In the genomic region with DNA sequence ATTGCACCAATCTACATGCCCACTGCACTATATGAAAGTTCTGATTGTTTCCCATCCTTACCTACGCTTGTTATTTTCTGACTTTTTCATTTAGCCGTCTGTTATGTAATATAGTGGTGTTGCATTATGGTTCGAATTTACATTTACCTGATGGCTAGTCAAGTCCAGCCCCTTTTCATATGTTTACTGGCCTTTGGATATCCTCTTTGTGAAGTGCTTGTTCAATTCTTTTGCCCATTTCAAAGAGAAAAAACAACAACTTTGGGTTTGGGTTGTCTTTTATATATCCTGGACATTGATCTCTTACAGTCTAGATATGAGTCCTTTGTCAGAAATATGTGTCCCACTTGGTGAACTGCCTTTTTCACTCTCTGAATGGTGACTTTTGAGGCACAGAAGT, we compare ENCODE assay signal across 40 cellular contexts. TPM values are rescaled to one million over a fixed set of nuclear protein-coding genes. Genes with fewer than 3 reads are reported as not detected.
"Had no signal": no experiment of that assay in that cellular context is flagged by ENCODE, and none has a peak within 500 bp of the region (broad histone marks: within the 10 kb centered on the region; RNA-seq: fewer than 3 reads in every experiment).

No MANE protein-coding gene starts in this region.

- FAIRE-seq: astrocyte, bronchial epithelial cell had no signal

- H3K9me3 ChIP-seq: adrenal gland, ascending aorta, body of pancreas, breast epithelium had no signal

- ATAC-seq: activated naive CD4-positive, alpha-beta T cell treated with anti-CD3 and anti-CD28 coated beads, Interleukin-2, amount 50 U/mL, for 72 hours; activated naive CD8-positive, alpha-beta T cell treated with anti-CD3 and anti-CD28 coated beads, Interleukin-2, amount 50 U/mL, for 24 hours; activated T-cell treated with anti-CD3 and anti-CD28 coated beads, Interleukin-2, amount 50 U/mL, for 4 hours; activated T-cell treated with anti-CD3 and anti-CD28 coated beads, Interleukin-2, amount 50 U/mL, for 72 hours; activated T-helper 17 cell treated with anti-CD3 and anti-CD28 coated beads, Interleukin-2, amount 50 U/mL, for 72 hours; body of pancreas had no signal

- H3K36me3 Mint-ChIP-seq: activated naive CD4-positive, alpha-beta T cell treated with anti-CD3 and anti-CD28 coated beads, Interleukin-2, amount 10 ng/mL, durations not matched to agents 7 days and 5 days; activated naive CD4-positive, alpha-beta T cell treated with anti-CD3 and anti-CD28 coated beads, Interleukin-2, amount 50 U/mL, for 24 hours; activated naive CD4-positive, alpha-beta T cell treated with anti-CD3 and anti-CD28 coated beads, Interleukin-2, amount 50 U/mL, for 72 hours; activated naive CD8-positive, alpha-beta T cell; activated naive CD8-positive, alpha-beta T cell treated with anti-CD3 and anti-CD28 coated beads for 36 hours; activated naive CD8-positive, alpha-beta T cell treated with anti-CD3 and anti-CD28 coated beads, Interleukin-2, amount 10 ng/mL, durations not matched to agents 7 days and 5 days had no signal

- H3K4me3 Mint-ChIP-seq: activated naive CD4-positive, alpha-beta T cell treated with anti-CD3 and anti-CD28 coated beads for 36 hours; activated naive CD4-positive, alpha-beta T cell treated with anti-CD3 and anti-CD28 coated beads, Interleukin-2, amount 10 ng/mL, durations not matched to agents 7 days and 5 days; activated naive CD4-positive, alpha-beta T cell treated with anti-CD3 and anti-CD28 coated beads, Interleukin-2, amount 50 U/mL, for 24 hours; activated naive CD8-positive, alpha-beta T cell; activated naive CD8-positive, alpha-beta T cell treated with anti-CD3 and anti-CD28 coated beads for 36 hours; activated naive CD8-positive, alpha-beta T cell treated with anti-CD3 and anti-CD28 coated beads, Interleukin-2, amount 10 ng/mL, durations not matched to agents 7 days and 5 days; activated naive CD8-positive, alpha-beta T cell treated with anti-CD3 and anti-CD28 coated beads, Interleukin-2, amount 50 U/mL, for 24 hours; activated T-cell treated with anti-CD3 and anti-CD28 coated beads, Interleukin-2, amount 50 U/mL, for 24 hours; activated T-cell treated with anti-CD3 and anti-CD28 coated beads, Interleukin-2, amount 50 U/mL, for 4 hours; activated T-cell treated with anti-CD3 and anti-CD28 coated beads, Interleukin-2, amount 50 U/mL, for 72 hours; activated T-helper 1 cell treated with anti-CD3 and anti-CD28 coated beads, Interleukin-12 subunit alpha, Interleukin-12 subunit beta, Interleukin-2, Interleukin-4 antibody, amounts not matched to agents 30 ng/mL and 10 ng/mL and 1 ng/mL, durations not matched to agents 14 hours and 24 hours and 36 hours; activated T-helper 17 cell treated with anti-CD3 and anti-CD28 coated beads, Interleukin-2, amount 50 U/mL, for 72 hours; brain; central memory CD8-positive, alpha-beta T cell had no signal

- H3K27ac Mint-ChIP-seq: activated naive CD4-positive, alpha-beta T cell treated with anti-CD3 and anti-CD28 coated beads for 36 hours; activated naive CD4-positive, alpha-beta T cell treated with anti-CD3 and anti-CD28 coated beads, Interleukin-2, amount 10 ng/mL, durations not matched to agents 7 days and 5 days; activated naive CD4-positive, alpha-beta T cell treated with anti-CD3 and anti-CD28 coated beads, Interleukin-2, amount 50 U/mL, for 24 hours; activated naive CD4-positive, alpha-beta T cell treated with anti-CD3 and anti-CD28 coated beads, Interleukin-2, amount 50 U/mL, for 72 hours; activated naive CD8-positive, alpha-beta T cell; activated naive CD8-positive, alpha-beta T cell treated with anti-CD3 and anti-CD28 coated beads for 36 hours; activated naive CD8-positive, alpha-beta T cell treated with anti-CD3 and anti-CD28 coated beads, Interleukin-2, amount 10 ng/mL, durations not matched to agents 7 days and 5 days; activated naive CD8-positive, alpha-beta T cell treated with anti-CD3 and anti-CD28 coated beads, Interleukin-2, amount 50 U/mL, for 24 hours; activated T-cell treated with anti-CD3 and anti-CD28 coated beads, Interleukin-2, amount 50 U/mL, for 24 hours; activated T-cell treated with anti-CD3 and anti-CD28 coated beads, Interleukin-2, amount 50 U/mL, for 72 hours; activated T-helper 1 cell treated with anti-CD3 and anti-CD28 coated beads, Interleukin-12 subunit alpha, Interleukin-12 subunit beta, Interleukin-2, Interleukin-4 antibody, amounts not matched to agents 30 ng/mL and 10 ng/mL and 1 ng/mL, durations not matched to agents 14 hours and 24 hours and 36 hours; activated T-helper 17 cell treated with anti-CD3 and anti-CD28 coated beads, Interleukin-2, amount 50 U/mL, for 72 hours; activated T-helper 2 cell treated with anti-CD3 and anti-CD28 coated beads, Interferon-gamma antibody, Interleukin-2, Interleukin-4, amounts not matched to agents 10 μg/mL and 5 μg/mL and 100 μg/mL, durations not matched to agents 14 hours and 24 hours and 36 hours; brain had no signal

- DNase-seq: activated effector memory CD4-positive, alpha-beta T cell treated with anti-CD3 and anti-CD28 coated beads, Interleukin-2, amount 50 U/mL, for 16 hours; activated effector memory CD4-positive, alpha-beta T cell treated with Interleukin-2 at 50 U/mL for 16 hours; activated gamma-delta T cell; activated gamma-delta T cell treated with Interleukin-2 at 50 U/mL for 16 hours; activated naive CD4-positive, alpha-beta T cell; activated naive CD4-positive, alpha-beta T cell treated with anti-CD3 and anti-CD28 coated beads for 36 hours; activated naive CD4-positive, alpha-beta T cell treated with anti-CD3 and anti-CD28 coated beads, Interleukin-2, amount 10 ng/mL, durations not matched to agents 7 days and 5 days; activated naive CD4-positive, alpha-beta T cell treated with anti-CD3 and anti-CD28 coated beads, Interleukin-2, amount 50 U/mL, for 16 hours; activated naive CD4-positive, alpha-beta T cell treated with Interleukin-2 at 50 U/mL for 16 hours; activated naive CD8-positive, alpha-beta T cell treated with anti-CD3 and anti-CD28 coated beads for 36 hours; activated naive CD8-positive, alpha-beta T cell treated with anti-CD3 and anti-CD28 coated beads, Interleukin-2, amount 10 ng/mL, durations not matched to agents 7 days and 5 days; activated naive CD8-positive, alpha-beta T cell treated with anti-CD3 and anti-CD28 coated beads, Interleukin-2, amount 50 U/mL, for 24 hours; activated T-cell treated with anti-CD3 and anti-CD28 coated beads, Interleukin-2, amount 50 U/mL, for 1 hour; activated T-cell treated with anti-CD3 and anti-CD28 coated beads, Interleukin-2, amount 50 U/mL, for 24 hours; activated T-cell treated with anti-CD3 and anti-CD28 coated beads, Interleukin-2, amount 50 U/mL, for 4 hours; activated T-cell treated with anti-CD3 and anti-CD28 coated beads, Interleukin-2, amount 50 U/mL, for 48 hours; activated T-cell treated with anti-CD3 and anti-CD28 coated beads, Interleukin-2, amount 50 U/mL, for 72 hours; adrenal gland; amniotic stem cell; amygdala; anterior cingulate cortex; aorta; body of pancreas; brain microvascular endothelial cell; caudate nucleus; central memory CD4-positive, alpha-beta T cell; cerebellar nuclear complex had no signal

- H3K4me3 ChIP-seq: adrenal gland, ascending aorta, body of pancreas, breast epithelium, cardiac muscle cell had no signal

- H3K9me3 Mint-ChIP-seq: activated naive CD4-positive, alpha-beta T cell treated with anti-CD3 and anti-CD28 coated beads for 36 hours; activated naive CD4-positive, alpha-beta T cell treated with anti-CD3 and anti-CD28 coated beads, Interleukin-2, amount 10 ng/mL, durations not matched to agents 7 days and 5 days; activated naive CD4-positive, alpha-beta T cell treated with anti-CD3 and anti-CD28 coated beads, Interleukin-2, amount 50 U/mL, for 24 hours; activated naive CD4-positive, alpha-beta T cell treated with anti-CD3 and anti-CD28 coated beads, Interleukin-2, amount 50 U/mL, for 72 hours; activated naive CD8-positive, alpha-beta T cell treated with anti-CD3 and anti-CD28 coated beads for 36 hours; activated naive CD8-positive, alpha-beta T cell treated with anti-CD3 and anti-CD28 coated beads, Interleukin-2, amount 10 ng/mL, durations not matched to agents 7 days and 5 days; activated naive CD8-positive, alpha-beta T cell treated with anti-CD3 and anti-CD28 coated beads, Interleukin-2, amount 50 U/mL, for 24 hours; activated T-cell treated with anti-CD3 and anti-CD28 coated beads, Interleukin-2, amount 50 U/mL, for 24 hours; activated T-cell treated with anti-CD3 and anti-CD28 coated beads, Interleukin-2, amount 50 U/mL, for 4 hours; activated T-cell treated with anti-CD3 and anti-CD28 coated beads, Interleukin-2, amount 50 U/mL, for 72 hours; activated T-helper 1 cell treated with anti-CD3 and anti-CD28 coated beads, Interleukin-12 subunit alpha, Interleukin-12 subunit beta, Interleukin-2, Interleukin-4 antibody, amounts not matched to agents 30 ng/mL and 10 ng/mL and 1 ng/mL, durations not matched to agents 14 hours and 24 hours and 36 hours; activated T-helper 17 cell treated with anti-CD3 and anti-CD28 coated beads, Interleukin-2, amount 50 U/mL, for 72 hours; activated T-helper 2 cell treated with anti-CD3 and anti-CD28 coated beads, Interferon-gamma antibody, Interleukin-2, Interleukin-4, amounts not matched to agents 10 μg/mL and 5 μg/mL and 100 μg/mL, durations not matched to agents 14 hours and 24 hours and 36 hours; central memory CD8-positive, alpha-beta T cell had no signal

- H3K27me3 ChIP-seq: adrenal gland, ascending aorta, body of pancreas, brain microvascular endothelial cell, breast epithelium, cardiac muscle cell had no signal

- H3K4me1 ChIP-seq: adrenal gland, ascending aorta, body of pancreas, breast epithelium had no signal

- H3K4me1 Mint-ChIP-seq: activated naive CD4-positive, alpha-beta T cell treated with anti-CD3 and anti-CD28 coated beads, Interleukin-2, amount 10 ng/mL, durations not matched to agents 7 days and 5 days; activated naive CD4-positive, alpha-beta T cell treated with anti-CD3 and anti-CD28 coated beads, Interleukin-2, amount 50 U/mL, for 24 hours; activated naive CD8-positive, alpha-beta T cell treated with anti-CD3 and anti-CD28 coated beads, Interleukin-2, amount 10 ng/mL, durations not matched to agents 7 days and 5 days; activated T-helper 17 cell treated with anti-CD3 and anti-CD28 coated beads, Interleukin-2, amount 50 U/mL, for 72 hours had no signal

- H3K27ac ChIP-seq: adrenal gland, ascending aorta, body of pancreas, brain microvascular endothelial cell, breast epithelium had no signal

- H3K36me3 ChIP-seq: adrenal gland, ascending aorta, brain microvascular endothelial cell, breast epithelium, cardiac muscle cell had no signal

RNA-seq across cellular contexts. Expression of a gene that starts 21.1 kb away (rescaled TPM):
- total RNA-seq: activated naive CD4-positive, alpha-beta T cell treated with anti-CD3 and anti-CD28 coated beads for 36 hours; activated naive CD8-positive, alpha-beta T cell treated with anti-CD3 and anti-CD28 coated beads, Interleukin-2, amount 10 ng/mL, durations not matched to agents 7 days and 5 days; activated T-helper 1 cell treated with anti-CD3 and anti-CD28 coated beads, Interleukin-12 subunit alpha, Interleukin-12 subunit beta, Interleukin-2, Interleukin-4 antibody, amounts not matched to agents 30 ng/mL and 10 ng/mL and 1 ng/mL, durations not matched to agents 14 hours and 24 hours and 36 hours; activated T-helper 17 cell treated with anti-CD3 and anti-CD28 coated beads, Interleukin-2, amount 50 U/mL, for 72 hours; ascending aorta had no signal
